Comparison of ENCODE assay signal across 26 cellular contexts in the genomic region with DNA sequence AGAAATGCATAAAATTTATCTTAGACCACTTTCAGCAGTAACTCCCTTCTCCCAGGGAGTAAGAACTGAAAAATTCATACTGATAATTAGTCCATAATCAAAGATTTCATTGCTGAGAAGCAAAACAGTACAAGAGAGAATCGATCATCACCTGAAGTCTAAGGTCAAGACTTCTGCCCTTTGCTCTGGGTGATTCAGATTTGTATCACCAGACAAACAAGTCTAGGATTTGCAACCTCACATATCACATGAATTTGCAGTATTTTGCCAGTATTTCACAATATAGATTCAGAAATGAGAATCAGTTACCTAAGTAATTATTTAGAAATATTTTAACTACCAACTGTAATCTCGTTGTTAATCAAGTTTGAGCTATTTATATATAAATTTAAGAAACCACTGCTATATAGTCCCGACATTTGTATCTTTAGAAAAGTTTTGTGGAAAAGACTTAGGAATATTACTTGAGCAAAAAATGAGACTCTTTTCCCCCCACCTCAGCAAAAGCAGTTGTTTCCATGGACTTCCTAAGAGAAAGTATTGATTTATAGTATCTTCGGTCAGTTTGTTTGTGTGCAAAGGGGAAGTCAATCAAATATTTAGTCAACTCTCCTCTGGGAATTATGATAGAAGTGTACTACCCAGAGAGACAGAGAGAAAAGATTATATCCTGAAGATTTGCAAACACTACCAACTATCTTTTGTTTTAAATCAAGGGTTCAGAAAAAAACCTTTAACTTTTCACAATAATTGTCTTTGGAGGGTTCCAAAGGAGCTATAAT.
"Had no signal": no experiment of that assay in that cellular context is flagged by ENCODE, and none has a peak within 500 bp of the region (broad histone marks: within the 10 kb centered on the region; RNA-seq: fewer than 3 reads in every experiment).

No MANE protein-coding gene starts in this region.

- H3K27ac ChIP-seq: colonic mucosa, coronary artery, dorsolateral prefrontal cortex, epithelial cell of prostate, esophagus muscularis mucosa, esophagus squamous epithelium, foreskin keratinocyte, gastrocnemius medialis, gastroesophageal sphincter, heart left ventricle, heart right ventricle had no signal

- H3K4me3 ChIP-seq: colonic mucosa, coronary artery, dorsolateral prefrontal cortex, esophagus muscularis mucosa, esophagus squamous epithelium, gastrocnemius medialis, gastroesophageal sphincter, heart left ventricle, heart right ventricle had no signal

- FAIRE-seq: endometrium, endothelial cell of umbilical vein had no signal

- H3K36me3 ChIP-seq: colonic mucosa, esophagus muscularis mucosa, esophagus squamous epithelium, gastrocnemius medialis, gastroesophageal sphincter, heart left ventricle, heart right ventricle had no signal

- DNase-seq: colonic mucosa; cortex of kidney; dermis blood vessel endothelial cell; dorsolateral prefrontal cortex; effector CD4-positive, alpha-beta T cell; effector CD8-positive, alpha-beta T cell; effector memory CD4-positive, alpha-beta T cell; effector memory CD8-positive, alpha-beta T cell; endodermal cell; erythroblast; esophagus squamous epithelium; foreskin fibroblast; foreskin keratinocyte; foreskin melanocyte; gastrocnemius medialis; glutamatergic neuron; head of caudate nucleus; heart left ventricle; heart right ventricle had no signal

- H3K9me3 ChIP-seq: colonic mucosa, esophagus muscularis mucosa, esophagus squamous epithelium, gastrocnemius medialis, gastroesophageal sphincter had no signal

- ATAC-seq: effector memory CD8-positive, alpha-beta T cell; esophagus mucosa; foreskin keratinocyte; gastrocnemius medialis; gastroesophageal sphincter; heart left ventricle; heart right ventricle had no signal

- H3K4me1 ChIP-seq: colonic mucosa, esophagus muscularis mucosa, esophagus squamous epithelium, foreskin keratinocyte, gastrocnemius medialis, gastroesophageal sphincter, heart left ventricle, heart right ventricle had no signal

- H3K27me3 ChIP-seq: colonic mucosa, dorsolateral prefrontal cortex, esophagus muscularis mucosa, esophagus squamous epithelium, foreskin keratinocyte, gastrocnemius medialis, gastroesophageal sphincter, heart left ventricle, heart right ventricle had no signal
